1 cellular context compared by ENCODE assay signal in genomic region chr16:67256701-67257230, GRCh38.
TF ChIP-seq lines count a peak whose summit lies in the region.

No MANE protein-coding gene starts in this region.

TF ChIP-seq in IMR-90, 13 proteins besides CTCF, POLR2A, EP300 and RAD21 (continued from another document):
- TF ChIP-seq ELK1 (IDR thresholded peaks at IDR 0.05; ENCODE audit: borderline replicate concordance, low read depth, low read length) = no peak
- TF ChIP-seq RFX5 (IDR thresholded peaks at IDR 0.05; ENCODE audit: low read depth, low read length) = no peak
- TF ChIP-seq SMC3 (IDR thresholded peaks at IDR 0.05; ENCODE audit: low read depth, low read length) = no peak
- no peak for TF ChIP-seq USF2 (IDR thresholded peaks at IDR 0.05; ENCODE audit: low read depth, low read length)
- no peak for TF ChIP-seq MXI1 (IDR thresholded peaks at IDR 0.05; ENCODE audit: borderline replicate concordance, low read depth, low read length)
